In the genomic region with DNA sequence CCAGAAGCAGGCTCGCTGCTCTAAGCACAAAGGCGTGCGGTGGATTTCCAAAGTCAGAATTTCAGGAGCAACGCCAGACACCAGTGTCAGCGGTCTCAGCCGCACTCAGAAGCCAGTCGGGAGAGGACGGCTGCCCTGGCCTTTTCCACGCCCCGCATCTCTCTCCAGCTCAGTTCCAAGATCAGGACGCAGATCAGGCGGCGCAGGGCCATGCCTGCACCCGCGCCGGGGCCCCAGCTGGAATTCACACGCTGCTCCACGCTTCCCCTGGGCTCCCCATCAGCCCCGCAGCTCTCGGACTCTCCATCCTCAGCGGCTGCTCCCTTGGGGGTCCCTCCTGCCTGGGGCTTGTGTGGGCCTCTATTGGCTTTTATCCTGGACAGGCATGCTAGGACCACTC, we compare ENCODE assay signal across 23 cellular contexts.
"Had no signal": no experiment of that assay in that cellular context is flagged by ENCODE, and none has a peak within 500 bp of the region (broad histone marks: within the 10 kb centered on the region; RNA-seq: fewer than 3 reads in every experiment).

No MANE protein-coding gene starts in this region.

- H3K27me3 Mint-ChIP-seq: memory B cell had no signal

- ATAC-seq: activated CD4-positive, CD25-positive, alpha-beta regulatory T cell treated with anti-CD3 and anti-CD28 coated beads, Interleukin-2, amount 50 U/mL, for 24 hours; activated naive CD4-positive, alpha-beta T cell treated with anti-CD3 and anti-CD28 coated beads, Interleukin-2, amount 50 U/mL, for 72 hours; activated T-helper 17 cell treated with anti-CD3 and anti-CD28 coated beads, Interleukin-2, amount 50 U/mL, for 72 hours; effector memory CD8-positive, alpha-beta T cell; gastrocnemius medialis; natural killer cell treated with Interleukin-12 subunit alpha and Interleukin-12 subunit beta and Interleukin-15 and Interleukin-18, amount 100 ng/mL, for 72 hours; stimulated activated effector memory CD8-positive, alpha-beta T cell treated with anti-CD3 and anti-CD28 coated beads, Interleukin-12 subunit alpha, Interleukin-12 subunit beta, amount 100 ng/mL, for 72 hours; T-cell had no signal

- H3K4me1 Mint-ChIP-seq: central memory CD8-positive, alpha-beta T cell had no signal

- H3K4me3 Mint-ChIP-seq: activated T-helper 17 cell treated with anti-CD3 and anti-CD28 coated beads, Interleukin-2, amount 50 U/mL, for 72 hours; central memory CD8-positive, alpha-beta T cell; effector memory CD8-positive, alpha-beta T cell; memory B cell; natural killer cell treated with Interleukin-12 subunit alpha and Interleukin-12 subunit beta and Interleukin-15 and Interleukin-18, amount 100 ng/mL, for 72 hours; stimulated activated effector memory CD8-positive, alpha-beta T cell treated with anti-CD3 and anti-CD28 coated beads, Interleukin-12 subunit alpha, Interleukin-12 subunit beta, amount 100 ng/mL, for 72 hours; T-cell; T-helper 2 cell treated with Interferon-gamma antibody and Interleukin-4, amounts not matched to agents 5 μg/mL and 100 μg/mL, for 36 hours had no signal

- H3K36me3 ChIP-seq: breast epithelium, colonic mucosa, esophagus squamous epithelium, gastrocnemius medialis, right lobe of liver had no signal

- H3K27ac Mint-ChIP-seq: activated naive CD4-positive, alpha-beta T cell treated with anti-CD3 and anti-CD28 coated beads, Interleukin-2, amount 50 U/mL, for 72 hours; activated T-helper 17 cell treated with anti-CD3 and anti-CD28 coated beads, Interleukin-2, amount 50 U/mL, for 72 hours; effector memory CD8-positive, alpha-beta T cell; memory B cell; natural killer cell treated with Interleukin-12 subunit alpha and Interleukin-12 subunit beta and Interleukin-15 and Interleukin-18, amount 100 ng/mL, for 72 hours; stimulated activated effector memory CD8-positive, alpha-beta T cell treated with anti-CD3 and anti-CD28 coated beads, Interleukin-12 subunit alpha, Interleukin-12 subunit beta, amount 100 ng/mL, for 72 hours; T-cell; T-helper 2 cell treated with Interferon-gamma antibody and Interleukin-4, amounts not matched to agents 5 μg/mL and 100 μg/mL, for 36 hours had no signal

- H3K9me3 Mint-ChIP-seq: activated naive CD4-positive, alpha-beta T cell treated with anti-CD3 and anti-CD28 coated beads, Interleukin-2, amount 50 U/mL, for 72 hours; activated T-helper 17 cell treated with anti-CD3 and anti-CD28 coated beads, Interleukin-2, amount 50 U/mL, for 72 hours; central memory CD8-positive, alpha-beta T cell; effector memory CD8-positive, alpha-beta T cell; memory B cell; stimulated activated effector memory CD8-positive, alpha-beta T cell treated with anti-CD3 and anti-CD28 coated beads, Interleukin-12 subunit alpha, Interleukin-12 subunit beta, amount 100 ng/mL, for 72 hours had no signal

- H3K4me1 ChIP-seq: breast epithelium, colonic mucosa, right lobe of liver had no signal

- H3K27ac ChIP-seq: colonic mucosa, dorsolateral prefrontal cortex, esophagus squamous epithelium, gastrocnemius medialis, right lobe of liver, VCaP had no signal

- H3K27me3 ChIP-seq: breast epithelium, colonic mucosa, dorsolateral prefrontal cortex, right lobe of liver had no signal

- DNase-seq: activated CD4-positive, alpha-beta T cell treated with anti-CD3 and anti-CD28 coated beads, Interleukin-2, amount 50 U/mL, for 1 hour; activated T-cell treated with anti-CD3 and anti-CD28 coated beads, Interleukin-2, amount 50 U/mL, for 1 hour; colonic mucosa; dorsolateral prefrontal cortex; effector memory CD8-positive, alpha-beta T cell; esophagus squamous epithelium; gastrocnemius medialis; hypothalamus; right lobe of liver; stimulated activated CD4-positive, alpha-beta T cell treated with anti-CD3 and anti-CD28 coated beads, Interleukin-2, amount 100 ng/mL, for 24 hours; T-cell; trophoblast cell had no signal

- H3K9me3 ChIP-seq: breast epithelium, colonic mucosa, esophagus squamous epithelium, gastrocnemius medialis, right lobe of liver had no signal

- H3K36me3 Mint-ChIP-seq: stimulated activated effector memory CD8-positive, alpha-beta T cell treated with anti-CD3 and anti-CD28 coated beads, Interleukin-12 subunit alpha, Interleukin-12 subunit beta, amount 100 ng/mL, for 72 hours; T-cell had no signal

- H3K4me3 ChIP-seq: breast epithelium, colonic mucosa, dorsolateral prefrontal cortex, esophagus squamous epithelium, gastrocnemius medialis, right lobe of liver, skin epidermis had no signal
